In the genomic region with DNA sequence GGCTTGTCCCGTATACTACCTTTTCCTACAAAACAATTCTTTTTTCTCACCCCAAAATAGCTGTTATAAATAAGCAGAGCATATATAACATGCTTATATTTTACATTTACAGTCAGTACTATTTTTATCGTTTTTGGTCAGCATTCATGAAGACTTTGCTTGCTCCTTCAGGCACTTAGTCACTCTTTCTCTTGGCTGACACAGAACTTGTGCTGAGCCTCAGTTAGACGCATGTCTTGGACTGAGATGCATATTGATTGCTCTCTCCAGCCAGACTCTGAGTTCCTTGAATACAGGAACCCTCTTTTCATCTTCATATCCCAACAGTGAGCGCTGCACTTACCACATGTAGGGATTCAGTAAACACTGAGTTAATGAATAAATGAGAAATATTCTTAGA, we compare ENCODE assay signal across 26 cellular contexts.
"Had no signal": no experiment of that assay in that cellular context is flagged by ENCODE, and none has a peak within 500 bp of the region (broad histone marks: within the 10 kb centered on the region; RNA-seq: fewer than 3 reads in every experiment).

No MANE protein-coding gene starts in this region.

- ATAC-seq: gastrocnemius medialis; left ventricle myocardium superior; lower lobe of right lung; natural killer cell treated with Interleukin-12 subunit alpha and Interleukin-12 subunit beta and Interleukin-15 and Interleukin-18, amount 100 ng/mL, for 72 hours; right lobe of liver; stimulated activated naive CD8-positive, alpha-beta T cell treated with anti-CD3 and anti-CD28 coated beads, Interleukin-15, amount 100 ng/mL, for 72 hours had no signal

- H3K79me2 ChIP-seq: parathyroid adenoma had no signal

- H3K4me1 Mint-ChIP-seq: neural crest cell; stimulated activated naive CD8-positive, alpha-beta T cell treated with anti-CD3 and anti-CD28 coated beads, Interleukin-15, amount 100 ng/mL, for 72 hours had no signal

- H3K9me3 Mint-ChIP-seq: natural killer cell treated with Interleukin-12 subunit alpha and Interleukin-12 subunit beta and Interleukin-15 and Interleukin-18, amount 100 ng/mL, for 72 hours; neural crest cell; stimulated activated naive CD8-positive, alpha-beta T cell treated with anti-CD3 and anti-CD28 coated beads, Interleukin-15, amount 100 ng/mL, for 72 hours had no signal

- H3K9me3 ChIP-seq: gastrocnemius medialis, lower lobe of right lung, neutrophil, right lobe of liver, suprapubic skin, vagina had no signal

- H3K27me3 Mint-ChIP-seq: progenitor cell of endocrine pancreas; stimulated activated naive CD8-positive, alpha-beta T cell treated with anti-CD3 and anti-CD28 coated beads, Interleukin-15, amount 100 ng/mL, for 72 hours had no signal

- H3K4me2 ChIP-seq: smooth muscle cell had no signal

- H3K4me1 ChIP-seq: esophagus muscularis mucosa, gastrocnemius medialis, lower lobe of right lung, parathyroid adenoma, right lobe of liver, suprapubic skin, transverse colon, vagina had no signal

- FAIRE-seq: endothelial cell of umbilical vein, keratinocyte had no signal

- H3K27me3 ChIP-seq: esophagus muscularis mucosa, gastrocnemius medialis, neutrophil, right lobe of liver, suprapubic skin, transverse colon, vagina had no signal

- H3K9ac ChIP-seq: parathyroid adenoma had no signal

- H3K4me3 Mint-ChIP-seq: natural killer cell treated with Interleukin-12 subunit alpha and Interleukin-12 subunit beta and Interleukin-15 and Interleukin-18, amount 100 ng/mL, for 72 hours; neural crest cell; stimulated activated naive CD8-positive, alpha-beta T cell treated with anti-CD3 and anti-CD28 coated beads, Interleukin-15, amount 100 ng/mL, for 72 hours had no signal

- H3K36me3 Mint-ChIP-seq: natural killer cell treated with Interleukin-12 subunit alpha and Interleukin-12 subunit beta and Interleukin-15 and Interleukin-18, amount 100 ng/mL, for 72 hours had no signal

- H3K36me3 ChIP-seq: esophagus muscularis mucosa, gastrocnemius medialis, lower lobe of right lung, neutrophil, right lobe of liver, suprapubic skin, transverse colon, vagina had no signal

- DNase-seq: dermis blood vessel endothelial cell; effector memory CD4-positive, alpha-beta T cell; gastrocnemius medialis; head of caudate nucleus; left ventricle myocardium superior; lower lobe of right lung; right lobe of liver; stimulated activated CD4-positive, alpha-beta T cell treated with anti-CD3 and anti-CD28 coated beads, Interleukin-12 subunit alpha, Interleukin-12 subunit beta, amount 100 ng/mL, for 4 hours; stimulated activated CD4-positive, alpha-beta T cell treated with anti-CD3 and anti-CD28 coated beads, Interleukin-1b, Interleukin-23, amount 100 ng/mL, for 48 hours; stimulated activated CD4-positive, alpha-beta T cell treated with anti-CD3 and anti-CD28 coated beads, Interleukin-4, amount 100 ng/mL, for 1 hour; stimulated activated CD8-positive, alpha-beta memory T cell treated with anti-CD3 and anti-CD28 coated beads, Interleukin-4, amount 100 ng/mL, for 48 hours; stimulated activated naive CD4-positive, alpha-beta T cell; stimulated activated naive CD8-positive, alpha-beta T cell treated with anti-CD3 and anti-CD28 coated beads, Interleukin-15, amount 100 ng/mL, for 72 hours; transverse colon had no signal

- H3K4me3 ChIP-seq: coronary artery, esophagus muscularis mucosa, gastrocnemius medialis, lower lobe of right lung, right lobe of liver, smooth muscle cell, suprapubic skin, transverse colon, vagina had no signal

- H3K27ac ChIP-seq: coronary artery, esophagus muscularis mucosa, gastrocnemius medialis, lower lobe of right lung, neutrophil, parathyroid adenoma, right lobe of liver, suprapubic skin, transverse colon, vagina had no signal

- H2AFZ ChIP-seq: parathyroid adenoma had no signal
